In the genomic region with DNA sequence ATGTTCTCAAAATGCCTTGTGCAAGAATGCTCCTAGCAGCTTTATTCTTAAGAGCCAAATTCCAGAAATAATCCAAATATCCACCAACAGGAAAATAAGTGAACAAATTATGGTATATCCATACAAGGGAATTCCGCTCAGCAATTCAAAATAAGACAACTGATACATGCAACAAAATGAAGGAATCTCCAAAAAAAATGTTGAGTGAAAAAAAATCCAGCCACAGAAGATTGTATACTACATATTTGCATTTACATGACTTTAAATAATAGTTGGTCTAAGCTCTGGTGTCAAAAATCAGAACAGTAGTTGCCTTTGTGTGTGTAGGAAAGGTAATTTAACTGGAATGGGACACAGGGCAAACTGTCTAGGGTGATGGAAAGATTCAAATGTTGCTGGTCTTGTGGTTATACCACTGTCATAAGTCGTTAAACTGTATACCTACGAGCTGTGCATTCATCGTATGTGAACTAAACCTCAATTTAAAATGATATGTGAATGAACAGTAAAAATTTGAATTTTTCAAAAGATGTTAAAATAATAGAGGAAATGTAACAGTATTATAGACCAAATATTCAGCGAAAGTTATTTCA, we compare ENCODE assay signal across 1 cellular context.
A peak's percentile ranks its signal among the peaks of the same experiment; 100 is the strongest.
TF ChIP-seq lines count a peak whose summit lies in the region.

No MANE protein-coding gene starts in this region.

TF ChIP-seq in K562, 482 proteins besides CTCF, POLR2A, EP300 and RAD21:
- peak in 1 of 2 experiments; percentile 14 for TF ChIP-seq AFF1 (IDR thresholded peaks at IDR 0.05; ENCODE audit: low read depth in 1 of 2, partially characterized antibody in 2 of 2)
- TF ChIP-seq MYBL2 (IDR thresholded peaks at IDR 0.05; ENCODE audit: low read depth) = no peak
- TF ChIP-seq MYBL2 (CRISPR knock-in tag; IDR thresholded peaks at IDR 0.05; ENCODE audit: borderline replicate concordance) = no peak
- 0 out of 2 replicates have a peak, but pooled peaks have one; percentile 53 for TF ChIP-seq POLR2H (tag; IDR thresholded peaks at IDR 0.05; ENCODE audit: low read depth)
- TF ChIP-seq RBFOX2 (IDR thresholded peaks at IDR 0.05; ENCODE audit: low read depth, low read length) = peak; percentile 73
- no peak for TF ChIP-seq NFIX (CRISPR knock-in tag; IDR thresholded peaks at IDR 0.05; ENCODE audit: low read depth)
- TF ChIP-seq MLLT1 (IDR thresholded peaks at IDR 0.05) = peak in 1 of 2 experiments; percentile 62; a peak in 2 of 4 replicates
- TF ChIP-seq SUPT5H (IDR thresholded peaks at IDR 0.05) = peak; percentile 55; the same call in 1 of the 2 replicates
- TF ChIP-seq POLR2G (IDR thresholded peaks at IDR 0.05; ENCODE audit: low read depth, low read length) = peak; percentile 47
TF ChIP-seq in K562: peak in this region for 6.
